ENCODE assay signal across 10 cellular contexts in the genomic region with DNA sequence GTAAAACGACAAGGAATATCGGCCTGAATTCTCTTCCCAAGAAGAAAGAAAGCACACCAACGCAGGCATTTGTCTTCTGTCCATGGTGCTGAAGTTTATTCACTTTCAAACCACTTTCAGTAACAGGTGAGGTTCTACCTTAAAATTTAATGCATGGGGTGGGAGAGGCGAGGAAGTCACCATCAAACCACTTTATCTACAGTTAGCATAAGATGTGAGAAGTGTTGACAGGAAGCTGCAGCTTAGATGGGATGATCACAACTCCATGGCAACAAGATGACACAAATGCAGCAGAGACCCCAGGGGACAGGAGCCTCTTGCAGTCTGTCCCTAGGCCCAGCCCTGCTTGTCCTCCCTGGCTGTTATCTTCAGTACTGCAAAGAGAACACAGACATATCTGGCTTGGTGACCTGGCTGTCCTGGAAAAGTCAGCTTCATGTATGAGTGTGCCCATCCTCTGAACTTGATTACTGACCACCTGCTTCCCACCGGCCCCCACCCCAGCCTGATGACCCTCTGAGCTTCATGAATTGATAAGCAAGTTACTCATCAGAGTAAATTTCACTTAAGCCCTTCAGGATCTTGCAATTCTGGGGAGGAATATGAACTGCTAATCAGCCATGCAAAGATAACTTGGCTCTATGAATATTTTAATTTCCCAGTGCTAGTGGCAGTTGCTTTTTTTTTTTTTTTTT. TPM values are rescaled to one million over a fixed set of nuclear protein-coding genes. Genes with fewer than 3 reads are reported as not detected.
A peak's percentile ranks its signal among the peaks of the same experiment; 100 is the strongest.
DNase-seq lines count a peak whose midpoint lies in the region; ATAC-seq, FAIRE-seq and TF ChIP-seq lines count a peak whose summit lies in the region.
"Had no signal": no experiment of that assay in that cellular context is flagged by ENCODE, and none has a peak within 500 bp of the region (broad histone marks: within the 10 kb centered on the region; RNA-seq: fewer than 3 reads in every experiment).

No MANE protein-coding gene starts in this region.

- H3K79me2 ChIP-seq in Karpas-422 (ENCODE audit: low read length): no peaks in the 10 kb centered on the region
- H3K79me2 ChIP-seq in H1 (ENCODE audit: control insufficient read depth in 1 of 2, insufficient read depth in 2 of 2, low read length in 2 of 2): no peaks in the 10 kb centered on the region

- H3K4ac ChIP-seq in H1 (replicated peaks; ENCODE audit: insufficient read length, low read depth, low read length): no peak overlapping the region

- no peak overlapping the region for H3K4me3 Mint-ChIP-seq in Calu3 (ENCODE audit: low read depth, unreplicated experiment)
- H3K4me3 Mint-ChIP-seq: T-helper 1 cell treated with Interleukin-12 subunit alpha and Interleukin-12 subunit beta and Interleukin-4 antibody, amounts not matched to agents 30 μg/mL and 1 μg/mL, for 36 hours had no signal

- POLR2A ChIA-PET in H1 (lab: Charles Lee; ENCODE audit: partially characterized antibody): interaction anchor here (0.6 to 6.6 kb wide), 3 partner anchors 47 to 1747 kb away, joined by 3 to 49 read pairs (median 3); no protein-coding TSS in a partner anchor

- no peak overlapping the region for H4K91ac ChIP-seq in H1 (replicated peaks; ENCODE audit: insufficient read length, low read length)

- no peak overlapping the region for H3K4me3 ChIP-seq in BLaER1 treated with 17β-estradiol and CSF1 and Interleukin-3, amounts not matched to agents 10 nM and 100 nM
- H3K4me3 ChIP-seq in Karpas-422 (ENCODE audit: low read length) (no peak overlapping the region), H1 (ENCODE audit: extremely low read depth in 1 of 4, insufficient read depth in 2 of 4, low read depth in 3 of 4, low read length in 4 of 4) (no peak overlapping the region)
- H3K4me3 ChIP-seq: tibial nerve had no signal

- H4K8ac ChIP-seq in H1 (ENCODE audit: extremely low read depth, insufficient read depth, low read length): no peak overlapping the region

- CTCF ChIA-PET in H1 (lab: Charles Lee; ENCODE audit: partially characterized antibody) (interaction anchor here (0.7 to 3.8 kb wide), 9 partner anchors 9 to 624 kb away, joined by 3 to 20 read pairs (median 4); partner anchors contain the start of gene NPPB), Calu3 (lab: Charles Lee) (interaction anchor here (0.7 kb wide), 1 partner anchor 146 kb away, joined by 3 read pairs; no protein-coding TSS in a partner anchor)

- peaks cover 0 to 87% (median 38%) of the 10 kb centered on the region in 11 experiments; a peak in 18 of 22 replicates for H4K20me1 ChIP-seq in BLaER1 treated with 17β-estradiol and CSF1 and Interleukin-3, amounts not matched to agents 10 nM and 100 nM
- H4K20me1 ChIP-seq in Karpas-422 (ENCODE audit: insufficient read depth, low read depth, low read length) (peaks cover 54% of the 10 kb centered on the region), H1 (replicated peaks in 1 of 2; ENCODE audit: control insufficient read depth in 1 of 2, insufficient read depth in 2 of 2, low read length in 2 of 2) (peaks cover 0 to 4% of the 10 kb centered on the region in 2 experiments)

- no peak overlapping the region for H3K27ac ChIP-seq in BLaER1 treated with 17β-estradiol and CSF1 and Interleukin-3, amounts not matched to agents 10 nM and 100 nM
- H3K27ac ChIP-seq in Karpas-422 (ENCODE audit: low read length) (no peak overlapping the region), H1 (ENCODE audit: low read depth, low read length) (no peak overlapping the region)
- H3K27ac ChIP-seq: tibial nerve had no signal

- DNase-seq in Karpas-422 (peak; percentile 69), H1 (ENCODE audit: low read depth in 1 of 2, low spot score in 2 of 2) (no peak), Calu3 (no peak)
- DNase-seq: NCI-H2081 had no signal

- no peak overlapping the region for H3K56ac ChIP-seq in H1 (replicated peaks; ENCODE audit: insufficient read length, low read depth, low read length)

- H3K9ac ChIP-seq in BLaER1 treated with 17β-estradiol and CSF1 and Interleukin-3, amounts not matched to agents 10 nM and 100 nM: no peak overlapping the region
- H3K9ac ChIP-seq in Karpas-422 (ENCODE audit: low read length) (no peak overlapping the region), H1 (replicated peaks in 1 of 4; ENCODE audit: extremely low read depth in 1 of 4, low read depth in 3 of 4, low read length in 3 of 4) (no peak overlapping the region)

- ATAC-seq in HG02798 (IDR thresholded peaks at IDR 0.05; ENCODE audit: poor library complexity, unreplicated experiment) (no peak), GM19035 (IDR thresholded peaks at IDR 0.05; ENCODE audit: unreplicated experiment) (no peak)

- no peaks in the 10 kb centered on the region for H3K79me1 ChIP-seq in H1 (ENCODE audit: low read depth, low read length)

- H3K9me3 ChIP-seq in BLaER1 treated with 17β-estradiol and CSF1 and Interleukin-3, amounts not matched to agents 10 nM and 100 nM (replicated peaks in 1 of 11): no peaks in the 10 kb centered on the region
- H3K9me3 ChIP-seq in Karpas-422 (ENCODE audit: low read length) (no peaks in the 10 kb centered on the region), H1 (ENCODE audit: insufficient read depth in 2 of 2, low read depth in 1 of 2, low read length in 1 of 2) (no peaks in the 10 kb centered on the region)
- H3K9me3 ChIP-seq: tibial nerve had no signal

- no peak overlapping the region for H2BK12ac ChIP-seq in H1 (ENCODE audit: low read depth, low read length)

- FAIRE-seq in H1 (lab: Jason Lieb, UNC): peak; percentile 89

- H3K27ac Mint-ChIP-seq in Calu3 (ENCODE audit: unreplicated experiment): no peak overlapping the region
- H3K27ac Mint-ChIP-seq: T-helper 1 cell treated with Interleukin-12 subunit alpha and Interleukin-12 subunit beta and Interleukin-4 antibody, amounts not matched to agents 30 μg/mL and 1 μg/mL, for 36 hours had no signal

- TF ChIP-seq POLR2A in H1 (IDR thresholded peaks at IDR 0.05; ENCODE audit: control extremely low read depth in 1 of 2, low read depth in 2 of 2, low read length in 2 of 2): no peak

- no peak overlapping the region for H3K18ac ChIP-seq in H1 (ENCODE audit: extremely low read depth, low read length)

- H3K23ac ChIP-seq in H1 (ENCODE audit: insufficient read length): no peak overlapping the region

- H2BK20ac ChIP-seq in H1 (ENCODE audit: low read length): no peak overlapping the region

- TF ChIP-seq CTCF in H1 (IDR thresholded peaks at IDR 0.05; ENCODE audit: control extremely low read depth in 1 of 3, insufficient read depth in 1 of 3, low read depth in 1 of 3, low read length in 3 of 3) (peak in 1 of 3 experiments; percentile 18; a peak in 1 of 4 replicates), Calu3 (IDR thresholded peaks at IDR 0.05; ENCODE audit: unreplicated experiment) (no peak)

- H3K9me3 Mint-ChIP-seq in Calu3 (ENCODE audit: low read depth, unreplicated experiment): no peaks in the 10 kb centered on the region
- H3K9me3 Mint-ChIP-seq: T-helper 1 cell treated with Interleukin-12 subunit alpha and Interleukin-12 subunit beta and Interleukin-4 antibody, amounts not matched to agents 30 μg/mL and 1 μg/mL, for 36 hours had no signal

- intact Hi-C loops in Calu3 (cut with micrococcal nuclease; ENCODE audit: unreplicated experiment): no loop called here

- H3K4me1 Mint-ChIP-seq in Calu3 (ENCODE audit: low read depth, unreplicated experiment): no peaks in the 10 kb centered on the region

- BruUV-seq in Calu3 (replicated peaks; lab: Mats Ljungman, UMichigan): no TSS peak

- peaks cover 38% of the 10 kb centered on the region for H3K36me3 Mint-ChIP-seq in Calu3 (ENCODE audit: insufficient read depth, unreplicated experiment)

- no peak for TF ChIP-seq RAD21 in H1 (IDR thresholded peaks at IDR 0.05 in 1 of 2, conservative IDR thresholded peaks at IDR 0.05 in 1 of 2; ENCODE audit: low read depth in 2 of 2, low read length in 2 of 2)

- H4K5ac ChIP-seq in H1 (ENCODE audit: insufficient read length, low read depth, low read length): no peak overlapping the region

- H2BK120ac ChIP-seq in H1 (replicated peaks; ENCODE audit: low read depth, low read length): no peak overlapping the region

- no peak overlapping the region for H2AFZ ChIP-seq in Karpas-422 (ENCODE audit: low read length)
- no peak overlapping the region for H2AFZ ChIP-seq in H1 (ENCODE audit: low read length)

- peaks cover 45 to 97% (median 90%) of the 10 kb centered on the region in 10 experiments for H3K4me1 ChIP-seq in BLaER1 treated with 17β-estradiol and CSF1 and Interleukin-3, amounts not matched to agents 10 nM and 100 nM
- H3K4me1 ChIP-seq in Karpas-422 (ENCODE audit: low read length) (peaks cover 30% of the 10 kb centered on the region), H1 (replicated peaks in 1 of 4; ENCODE audit: control insufficient read depth in 3 of 4, insufficient read depth in 4 of 4, low read length in 3 of 4) (no peaks in the 10 kb centered on the region)
- H3K4me1 ChIP-seq: tibial nerve had no signal

- no peak overlapping the region for H2BK5ac ChIP-seq in H1 (ENCODE audit: low read depth, low read length)

- peaks cover 14 to 63% (median 35%) of the 10 kb centered on the region in 11 experiments for H3K36me3 ChIP-seq in BLaER1 treated with 17β-estradiol and CSF1 and Interleukin-3, amounts not matched to agents 10 nM and 100 nM
- H3K36me3 ChIP-seq in Karpas-422 (ENCODE audit: insufficient read depth, low read length) (peaks cover 31% of the 10 kb centered on the region), H1 (ENCODE audit: control insufficient read depth in 2 of 4, insufficient read depth in 4 of 4, low read length in 3 of 4) (peaks cover 16 to 39% (median 28%) of the 10 kb centered on the region in 4 experiments)

- TF ChIP-seq EP300 in H1 (IDR thresholded peaks at IDR 0.05; ENCODE audit: borderline replicate concordance in 1 of 2, low read depth in 2 of 2, low read length in 2 of 2): no peak

- H3K27me3 Mint-ChIP-seq in Calu3 (ENCODE audit: unreplicated experiment): no peaks in the 10 kb centered on the region

- H3K4me2 ChIP-seq in BLaER1 treated with 17β-estradiol and CSF1 and Interleukin-3, amounts not matched to agents 10 nM and 100 nM: peak overlapping the region in 7 of 11 experiments; percentile 9 to 70 (median 40); a peak in 10 of 22 replicates
- H3K4me2 ChIP-seq in Karpas-422 (ENCODE audit: low read depth, low read length, poor library complexity, severe bottlenecking): no peak overlapping the region
- no peak overlapping the region for H3K4me2 ChIP-seq in H1 (ENCODE audit: insufficient read depth in 1 of 2, low read depth in 2 of 2, low read length in 2 of 2)

- no peak overlapping the region for H3K14ac ChIP-seq in H1 (ENCODE audit: insufficient read length)

- no peaks in the 10 kb centered on the region for H3K27me3 ChIP-seq in BLaER1 treated with 17β-estradiol and CSF1 and Interleukin-3, amounts not matched to agents 10 nM and 100 nM
- H3K27me3 ChIP-seq in Karpas-422 (ENCODE audit: low read length) (no peaks in the 10 kb centered on the region), H1 (replicated peaks in 1 of 4; ENCODE audit: control insufficient read depth in 3 of 4, extremely low read depth in 1 of 4, insufficient read depth in 3 of 4, low read length in 3 of 4) (no peaks in the 10 kb centered on the region)
- H3K27me3 ChIP-seq: tibial nerve had no signal

- no peaks in the 10 kb centered on the region for H3K23me2 ChIP-seq in H1 (ENCODE audit: low read depth, low read length)

- H3K9me2 ChIP-seq in Karpas-422 (replicated peaks; ENCODE audit: insufficient read depth, low read length): no peaks in the 10 kb centered on the region

- no peak overlapping the region for H2BK15ac ChIP-seq in H1 (ENCODE audit: low read length)

- H2AK5ac ChIP-seq in H1 (ENCODE audit: low read depth, low read length): no peak overlapping the region

- whole genome bisulfite sequencing in H1 (ENCODE audit: extremely low coverage in 1 of 2, insufficient coverage in 1 of 2, insufficient read length in 1 of 2, insufficient replicate concordance in 2 of 2, low coverage in 1 of 2, low lambda C conversion rate in 2 of 2, missing lambda C conversion rate in 1 of 2), 2 experiments: 94% methylated on average over 5 of the region's 5 CpGs; no CpG with 5 or more reads in 1 of the 2 experiments

RNA-seq across cellular contexts. Expression of gene NPPA, which starts 1.8 kb away (rescaled TPM):
- total RNA-seq in Karpas-422 (2014; rRNA removed; shearing (Covaris generic); ENCODE audit: low replicate concordance): not detected in 2 replicates
- not detected in 2 replicates for total RNA-seq in H1 (2021; fragmentation: NEBNext Ultra II Directional; extraction: Animal tissue kit (Norgen Biotek cat#: 25700))
- not detected in 2 replicates for polyA plus RNA-seq in H1 (2011; rRNA removed)
- not detected for polyA plus RNA-seq in H1 (2011; cell fraction: cytosol; rRNA removed)
- not detected for polyA plus RNA-seq in H1 (2011; cell fraction: nucleus; rRNA removed)
- polyA plus RNA-seq in H1 (2012, experiment 1 of 2): 0.28 to 0.62 TPM in 2 of 4 replicates, not detected in the others
- not detected for polyA plus RNA-seq in H1 (2012, experiment 2 of 2)
- not detected for polyA plus RNA-seq in H1 (2013, experiment 1 of 2)
- polyA plus RNA-seq in H1 (2013, experiment 2 of 2): not detected
- polyA minus RNA-seq in H1 (2011; rRNA and poly(A)+ RNA removed): not detected in 2 replicates
- not detected for polyA minus RNA-seq in H1 (2011; cell fraction: cytosol; rRNA and poly(A)+ RNA removed)
- polyA minus RNA-seq in H1 (2011; cell fraction: nucleus; rRNA and poly(A)+ RNA removed): not detected
- total RNA-seq in Calu3 (2022): not detected in 2 replicates
- total RNA-seq: mucosa of gallbladder had no signal

RNA-seq across cellular contexts. Expression of gene NPPB, which starts 13.0 kb away (rescaled TPM):
- total RNA-seq in Karpas-422 (2014; rRNA removed; shearing (Covaris generic); ENCODE audit: low replicate concordance): not detected in 2 replicates
- 0.91 and 1.2 TPM in 2 replicates for total RNA-seq in H1 (2021; fragmentation: NEBNext Ultra II Directional; extraction: Animal tissue kit (Norgen Biotek cat#: 25700))
- polyA plus RNA-seq in H1 (2011; rRNA removed): 0.36 and 0.77 TPM in 2 replicates
- polyA plus RNA-seq in H1 (2011; cell fraction: cytosol; rRNA removed): 0.18 TPM
- polyA plus RNA-seq in H1 (2011; cell fraction: nucleus; rRNA removed): 0.19 TPM
- polyA plus RNA-seq in H1 (2012, experiment 1 of 2): 0.27 to 0.49 TPM in 2 of 4 replicates, not detected in the others
- polyA plus RNA-seq in H1 (2012, experiment 2 of 2): 0.67 TPM
- 1.8 TPM for polyA plus RNA-seq in H1 (2013, experiment 1 of 2)
- polyA plus RNA-seq in H1 (2013, experiment 2 of 2): 2.2 TPM
- polyA minus RNA-seq in H1 (2011; rRNA and poly(A)+ RNA removed): not detected in 2 replicates
- polyA minus RNA-seq in H1 (2011; cell fraction: cytosol; rRNA and poly(A)+ RNA removed): not detected
- polyA minus RNA-seq in H1 (2011; cell fraction: nucleus; rRNA and poly(A)+ RNA removed): not detected
- total RNA-seq in Calu3 (2022): not detected in 2 replicates
- total RNA-seq: mucosa of gallbladder, tibial nerve had no signal

RNA-seq across cellular contexts. Expression of gene CLCN6, which starts 39.8 kb away (rescaled TPM):
- 20.0 and 22.0 TPM in 2 replicates for total RNA-seq in Karpas-422 (2014; rRNA removed; shearing (Covaris generic); ENCODE audit: low replicate concordance)
- total RNA-seq in H1 (2021; fragmentation: NEBNext Ultra II Directional; extraction: Animal tissue kit (Norgen Biotek cat#: 25700)): 25.5 and 26.0 TPM in 2 replicates
- 15.7 and 20.4 TPM in 2 replicates for polyA plus RNA-seq in H1 (2011; rRNA removed)
- polyA plus RNA-seq in H1 (2011; cell fraction: cytosol; rRNA removed): 14.5 TPM
- polyA plus RNA-seq in H1 (2011; cell fraction: nucleus; rRNA removed): 56.9 TPM
- polyA plus RNA-seq in H1 (2012, experiment 1 of 2): 16.3 to 19.7 TPM (median 17.9 TPM) in 4 replicates
- polyA plus RNA-seq in H1 (2012, experiment 2 of 2): 5.3 TPM
- polyA plus RNA-seq in H1 (2013, experiment 1 of 2): 25.9 TPM
- polyA plus RNA-seq in H1 (2013, experiment 2 of 2): 26.7 TPM
- 14.1 and 19.6 TPM in 2 replicates for polyA minus RNA-seq in H1 (2011; rRNA and poly(A)+ RNA removed)
- 11.1 TPM for polyA minus RNA-seq in H1 (2011; cell fraction: cytosol; rRNA and poly(A)+ RNA removed)
- 21.3 TPM for polyA minus RNA-seq in H1 (2011; cell fraction: nucleus; rRNA and poly(A)+ RNA removed)
- total RNA-seq in Calu3 (2022): 17.4 and 23.6 TPM in 2 replicates

RNA-seq across cellular contexts. Expression of gene MTHFR, which starts 40.0 kb away (rescaled TPM):
- 32.5 and 57.0 TPM in 2 replicates for total RNA-seq in Karpas-422 (2014; rRNA removed; shearing (Covaris generic); ENCODE audit: low replicate concordance)
- 17.9 and 18.5 TPM in 2 replicates for total RNA-seq in H1 (2021; fragmentation: NEBNext Ultra II Directional; extraction: Animal tissue kit (Norgen Biotek cat#: 25700))
- polyA plus RNA-seq in H1 (2011; rRNA removed): 8.7 and 11.6 TPM in 2 replicates
- polyA plus RNA-seq in H1 (2011; cell fraction: cytosol; rRNA removed): 11.6 TPM
- 25.9 TPM for polyA plus RNA-seq in H1 (2011; cell fraction: nucleus; rRNA removed)
- polyA plus RNA-seq in H1 (2012, experiment 1 of 2): 8.8 to 11.6 TPM (median 10.6 TPM) in 4 replicates
- polyA plus RNA-seq in H1 (2012, experiment 2 of 2): 9.7 TPM
- polyA plus RNA-seq in H1 (2013, experiment 1 of 2): 7.9 TPM
- 6.8 TPM for polyA plus RNA-seq in H1 (2013, experiment 2 of 2)
- 27.2 and 30.4 TPM in 2 replicates for polyA minus RNA-seq in H1 (2011; rRNA and poly(A)+ RNA removed)
- 13.9 TPM for polyA minus RNA-seq in H1 (2011; cell fraction: cytosol; rRNA and poly(A)+ RNA removed)
- 36.5 TPM for polyA minus RNA-seq in H1 (2011; cell fraction: nucleus; rRNA and poly(A)+ RNA removed)
- 16.4 and 21.0 TPM in 2 replicates for total RNA-seq in Calu3 (2022)

Comparison
In these comparisons a context has a peak if more than half of its experiments do, and no peak if none do; other contexts are left out.
1. H3K4me2 ChIP-seq: peak in BLaER1 treated with 17β-estradiol and CSF1 and Interleukin-3, amounts not matched to agents 10 nM and 100 nM (7 of 11); none in Karpas-422 (single experiment) and H1 (0 of 2).